13 cellular contexts compared by ENCODE assay signal in genomic region chr6:166417285-166417691, GRCh38. TPM values are rescaled to one million over a fixed set of nuclear protein-coding genes. Genes with fewer than 3 reads are reported as not detected.
DNase-seq lines count a peak whose midpoint lies in the region; ATAC-seq and TF ChIP-seq lines count a peak whose summit lies in the region.
"Had no signal": no experiment of that assay in that cellular context is flagged by ENCODE, and none has a peak within 500 bp of the region (broad histone marks: within the 10 kb centered on the region; RNA-seq: fewer than 3 reads in every experiment).

No MANE protein-coding gene starts in this region.

- no peaks in the 10 kb centered on the region for H3K9me3 ChIP-seq in transverse colon
- H3K9me3 ChIP-seq: A549 had no signal

- peak overlapping the region in 1 of 4 donors; percentile 5 for H3K27ac ChIP-seq in transverse colon
- H3K27ac ChIP-seq: A549 had no signal

- no peaks in the 10 kb centered on the region for H3K36me3 ChIP-seq in transverse colon

- no peak for TF ChIP-seq CTCF in transverse colon (IDR thresholded peaks at IDR 0.05)
- no peak for TF ChIP-seq CTCF in omental fat pad (IDR thresholded peaks at IDR 0.05)

- no peak overlapping the region for H3K4me3 ChIP-seq in transverse colon
- H3K4me3 ChIP-seq: A549 had no signal

- TF ChIP-seq POLR2A in transverse colon (IDR thresholded peaks at IDR 0.05), result no peak

- no peaks in the 10 kb centered on the region for H3K27me3 ChIP-seq in transverse colon

- H3K9me3 Mint-ChIP-seq in stimulated activated naive CD8-positive, alpha-beta T cell treated with anti-CD3 and anti-CD28 coated beads, Interleukin-15, amount 100 ng/mL, for 72 hours, result peaks cover 14 to 17% of the 10 kb centered on the region in 2 donors

- H3K4me1 ChIP-seq in transverse colon, result no peaks in the 10 kb centered on the region
- H3K4me1 ChIP-seq: A549 had no signal

- peak overlapping the region; percentile 9 to 18 for H3K4me3 Mint-ChIP-seq in stimulated activated naive CD8-positive, alpha-beta T cell treated with anti-CD3 and anti-CD28 coated beads, Interleukin-15, amount 100 ng/mL, for 72 hours

- H3K27ac Mint-ChIP-seq in stimulated activated naive CD8-positive, alpha-beta T cell treated with anti-CD3 and anti-CD28 coated beads, Interleukin-15, amount 100 ng/mL, for 72 hours, result peak overlapping the region; percentile 92 to 93

- peak; percentile 83 for ATAC-seq in stimulated activated naive CD8-positive, alpha-beta T cell treated with anti-CD3 and anti-CD28 coated beads, Interleukin-15, amount 100 ng/mL, for 72 hours
- ATAC-seq in omental fat pad (ENCODE audit: low FRiP score) (no peak), HG03045 (IDR thresholded peaks at IDR 0.05; ENCODE audit: unreplicated experiment) (no peak)
- ATAC-seq: A549, HepG2 had no signal

- H3K27me3 Mint-ChIP-seq in stimulated activated naive CD8-positive, alpha-beta T cell treated with anti-CD3 and anti-CD28 coated beads, Interleukin-15, amount 100 ng/mL, for 72 hours, result no peaks in the 10 kb centered on the region

- intact Hi-C loops in transverse colon (cut with DNase I; ENCODE audit: low total_unique reads), result no loop called here

- 73 to 84% methylated on average over 2 to 6 of the region's 6 CpGs for WGBS in transverse colon (ENCODE audit: low coverage in 1 of 2), 2 donors

- no peak for TF ChIP-seq EP300 in transverse colon (IDR thresholded peaks at IDR 0.05; ENCODE audit: low read depth)

- H3K4me1 Mint-ChIP-seq in stimulated activated naive CD8-positive, alpha-beta T cell treated with anti-CD3 and anti-CD28 coated beads, Interleukin-15, amount 100 ng/mL, for 72 hours, result peaks cover 82% of the 10 kb centered on the region

- DNase-seq in activated CD4-positive, CD25-positive, alpha-beta regulatory T cell treated with anti-CD3 and anti-CD28 coated beads, Interleukin-2, amount 50 U/mL, for 16 hours (ENCODE audit: low read depth, low spot score), result peak; percentile 30
- no peak for DNase-seq in activated CD4-positive, CD25-positive, alpha-beta regulatory T cell (lab: John Stamatoyannopoulos, UW)
- peak in 4 of 5 donors; percentile 40 to 88 (median 48) for DNase-seq in T-helper 1 cell
- DNase-seq in activated gamma-delta T cell treated with anti-CD3 and anti-CD28 coated beads, Interleukin-2, amount 50 U/mL, for 16 hours (ENCODE audit: low read depth), result peak; percentile 36
- peak; percentile 59 to 62 for DNase-seq in stimulated activated naive CD8-positive, alpha-beta T cell treated with anti-CD3 and anti-CD28 coated beads, Interleukin-15, amount 100 ng/mL, for 72 hours
- no peak for DNase-seq in transverse colon
- no peak for DNase-seq in omental fat pad (ENCODE audit: low spot score)
- DNase-seq: foreskin fibroblast, NCI-H446 treated with DMSO at 0.1 percent for 48 hours, trophoblast cell had no signal

- in situ Hi-C loops in transverse colon (cut with MboI; ENCODE audit: low pct_ligation_motif_present in 1 of 4, low pct_unique_long_range_greater_than_20kb in 1 of 4, low sequenced_read_pairs in 3 of 4), result no loop called here

RNA-seq across cellular contexts. Expression of gene MPC1, which starts 34.5 kb away (rescaled TPM):
- total RNA-seq in transverse colon (100 to 1,000 TPM in 3 of 4 donors, 10 to 100 TPM in 1; 90.8 to 131 (median 129) TPM), omental fat pad (10 to 100 TPM; 33.4 to 99.4 (median 58.8) TPM)

Comparison
In these comparisons a context has a peak if more than half of its experiments do, and no peak if none do; other contexts are left out.
1. DNase-seq: peak in activated CD4-positive, CD25-positive, alpha-beta regulatory T cell treated with anti-CD3 and anti-CD28 coated beads, Interleukin-2, amount 50 U/mL, for 16 hours (single experiment), T-helper 1 cell (4 of 5), activated gamma-delta T cell treated with anti-CD3 and anti-CD28 coated beads, Interleukin-2, amount 50 U/mL, for 16 hours (single experiment) and stimulated activated naive CD8-positive, alpha-beta T cell treated with anti-CD3 and anti-CD28 coated beads, Interleukin-15, amount 100 ng/mL, for 72 hours (2 of 2); none in activated CD4-positive, CD25-positive, alpha-beta regulatory T cell (0 of 4), transverse colon (single experiment) and omental fat pad (single experiment).